In genomic region chr2:219026946-219027345, GRCh38 we compare ENCODE assay signal across 22 cellular contexts. TPM values are rescaled to one million over a fixed set of nuclear protein-coding genes. Genes with fewer than 3 reads are reported as not detected.
DNase-seq lines count a peak whose midpoint lies in the region; ATAC-seq and TF ChIP-seq lines count a peak whose summit lies in the region.
"Had no signal": no experiment of that assay in that cellular context is flagged by ENCODE, and none has a peak within 500 bp of the region (broad histone marks: within the 10 kb centered on the region; RNA-seq: fewer than 3 reads in every experiment).

No MANE protein-coding gene starts in this region.

- H3K27me3 ChIP-seq in dorsolateral prefrontal cortex (peaks cover 0 to 4% (median 0%) of the 10 kb centered on the region in 45 donors), osteoblast (ENCODE audit: insufficient read depth, low read length) (peaks cover 14% of the 10 kb centered on the region)
- H3K27me3 ChIP-seq: BLaER1 treated with 17β-estradiol and CSF1 and Interleukin-3, amounts not matched to agents 10 nM and 100 nM had no signal

- H3K27ac ChIP-seq in angular gyrus (ENCODE audit: low read depth, low read length) (peak overlapping the region; percentile 90), dorsolateral prefrontal cortex (peak overlapping the region; percentile 5 to 99 (median 93)), osteoblast (ENCODE audit: low read depth, low read length) (no peak overlapping the region), temporal lobe (ENCODE audit: low read depth, low read length) (peak overlapping the region; percentile 97)
- H3K27ac ChIP-seq: BLaER1 treated with 17β-estradiol and CSF1 and Interleukin-3, amounts not matched to agents 10 nM and 100 nM had no signal

- H3K36me3 Mint-ChIP-seq in activated T-helper 17 cell treated with anti-CD3 and anti-CD28 coated beads, Interleukin-2, amount 50 U/mL, for 72 hours (ENCODE audit: low read depth): no peaks in the 10 kb centered on the region
- H3K36me3 Mint-ChIP-seq: CD4-positive, CD25-positive, alpha-beta regulatory T cell; CD8-positive, alpha-beta memory T cell; IgD-negative memory B cell had no signal

- no peak overlapping the region for H3K27ac Mint-ChIP-seq in activated T-helper 17 cell treated with anti-CD3 and anti-CD28 coated beads, Interleukin-2, amount 50 U/mL, for 72 hours
- H3K27ac Mint-ChIP-seq: B cell; CD4-positive, CD25-positive, alpha-beta regulatory T cell; CD8-positive, alpha-beta memory T cell; GM23338; IgD-negative memory B cell had no signal

- H3K27me3 Mint-ChIP-seq in activated T-helper 17 cell treated with anti-CD3 and anti-CD28 coated beads, Interleukin-2, amount 50 U/mL, for 72 hours: peaks cover 3% of the 10 kb centered on the region

- TF ChIP-seq CTCF in dorsolateral prefrontal cortex (IDR thresholded peaks at IDR 0.05 in 54 of 56, conservative IDR thresholded peaks at IDR 0.05 in 2 of 56; ENCODE audit: low read depth in 1 of 56, partially characterized antibody in 56 of 56): no peak
- no peak for TF ChIP-seq CTCF in osteoblast (IDR thresholded peaks at IDR 0.05; ENCODE audit: extremely low read depth, low read depth, low read length)
- TF ChIP-seq CTCF in foreskin fibroblast (IDR thresholded peaks at IDR 0.05; ENCODE audit: low read depth, low read length): no peak

- H3K9me3 ChIP-seq in osteoblast (ENCODE audit: low read depth, low read length): no peaks in the 10 kb centered on the region
- H3K9me3 ChIP-seq: BLaER1 treated with 17β-estradiol and CSF1 and Interleukin-3, amounts not matched to agents 10 nM and 100 nM had no signal

- no peaks in the 10 kb centered on the region for H3K9me3 Mint-ChIP-seq in activated T-helper 17 cell treated with anti-CD3 and anti-CD28 coated beads, Interleukin-2, amount 50 U/mL, for 72 hours
- H3K9me3 Mint-ChIP-seq: CD4-positive, CD25-positive, alpha-beta regulatory T cell; CD8-positive, alpha-beta memory T cell; GM23338; IgD-negative memory B cell had no signal

- DNase-seq in dorsolateral prefrontal cortex: peak in 1 of 10 donors; percentile 30
- DNase-seq in osteoblast (ENCODE audit: insufficient read length, low spot score, missing footprints): peak; percentile 11
- no peak for DNase-seq in foreskin fibroblast
- DNase-seq: CD4-positive, CD25-positive, alpha-beta regulatory T cell; CD8-positive, alpha-beta memory T cell; COR-L47; DMS 273 treated with DMSO at 0.1 percent for 48 hours; DMS53; DND-41; EL; HCEC 1CT had no signal

- no peak overlapping the region for H3K4me2 ChIP-seq in osteoblast (ENCODE audit: insufficient read depth, low read length)
- H3K4me2 ChIP-seq: BLaER1 treated with 17β-estradiol and CSF1 and Interleukin-3, amounts not matched to agents 10 nM and 100 nM; GM23338 had no signal

- no peaks in the 10 kb centered on the region for H3K36me3 ChIP-seq in osteoblast (ENCODE audit: insufficient read depth, low read length)
- H3K36me3 ChIP-seq: BLaER1 treated with 17β-estradiol and CSF1 and Interleukin-3, amounts not matched to agents 10 nM and 100 nM had no signal

- intact Hi-C loops in dorsolateral prefrontal cortex (cut with DNase I): loop anchor here in 1 of 2 donors (2.0 kb wide), 1 partner anchor 30 kb away; no protein-coding TSS in a partner anchor

- H3K79me2 ChIP-seq in osteoblast (ENCODE audit: insufficient read depth, low read length): no peaks in the 10 kb centered on the region

- H3K4me3 Mint-ChIP-seq in activated T-helper 17 cell treated with anti-CD3 and anti-CD28 coated beads, Interleukin-2, amount 50 U/mL, for 72 hours: no peak overlapping the region
- H3K4me3 Mint-ChIP-seq: B cell; CD4-positive, CD25-positive, alpha-beta regulatory T cell; CD8-positive, alpha-beta memory T cell; GM23338; IgD-negative memory B cell had no signal

- H3K4me3 ChIP-seq in dorsolateral prefrontal cortex: no peak overlapping the region
- no peak overlapping the region for H3K4me3 ChIP-seq in osteoblast (ENCODE audit: insufficient read depth, low read length)
- H3K4me3 ChIP-seq in foreskin fibroblast (ENCODE audit: low read depth in 1 of 2, low read length in 2 of 2): no peak overlapping the region
- H3K4me3 ChIP-seq: BLaER1 treated with 17β-estradiol and CSF1 and Interleukin-3, amounts not matched to agents 10 nM and 100 nM; GM23338 had no signal

- H4K20me1 ChIP-seq in osteoblast (ENCODE audit: insufficient read depth, low read length): peaks cover 3% of the 10 kb centered on the region

- no peaks in the 10 kb centered on the region for H3K4me1 Mint-ChIP-seq in activated T-helper 17 cell treated with anti-CD3 and anti-CD28 coated beads, Interleukin-2, amount 50 U/mL, for 72 hours
- H3K4me1 Mint-ChIP-seq: B cell; CD8-positive, alpha-beta memory T cell; IgD-negative memory B cell had no signal

- no peaks in the 10 kb centered on the region for H3K4me1 ChIP-seq in osteoblast (ENCODE audit: insufficient read depth, low read length)
- H3K4me1 ChIP-seq: BLaER1 treated with 17β-estradiol and CSF1 and Interleukin-3, amounts not matched to agents 10 nM and 100 nM had no signal

- H2AFZ ChIP-seq in osteoblast (ENCODE audit: low read length): no peak overlapping the region
- H2AFZ ChIP-seq: GM23338 had no signal

- no peak for ATAC-seq in activated T-helper 17 cell treated with anti-CD3 and anti-CD28 coated beads, Interleukin-2, amount 50 U/mL, for 72 hours (replicated peaks)
- no peak for ATAC-seq in GM18520 (IDR thresholded peaks at IDR 0.05; ENCODE audit: unreplicated experiment)
- ATAC-seq: GM23338, HepG2 had no signal

RNA-seq across cellular contexts. Expression of gene CFAP65, which starts 14.4 kb away (rescaled TPM):
- total RNA-seq in dorsolateral prefrontal cortex: 1 to 10 TPM in 109 of 120 experiments, under 1 TPM in 11; 0.48 to 4.0 (median 1.8) TPM
- not detected in 2 replicates for total RNA-seq in osteoblast
- 0.74 TPM for total RNA-seq in temporal lobe
- total RNA-seq in activated T-helper 17 cell treated with anti-CD3 and anti-CD28 coated beads, Interleukin-2, amount 50 U/mL, for 72 hours: not detected
- total RNA-seq: B cell; CD4-positive, CD25-positive, alpha-beta regulatory T cell; CD8-positive, alpha-beta memory T cell; G401; HepG2 had no signal

RNA-seq across cellular contexts. Expression of gene CRYBA2, which starts 33.7 kb away (rescaled TPM):
- total RNA-seq in dorsolateral prefrontal cortex: 1 to 10 TPM in 65 of 120 experiments, under 1 TPM in 14, not detected in 41; 0.57 to 5.4 (median 1.4) TPM
- not detected in 2 replicates for total RNA-seq in osteoblast
- not detected for total RNA-seq in temporal lobe
- total RNA-seq in activated T-helper 17 cell treated with anti-CD3 and anti-CD28 coated beads, Interleukin-2, amount 50 U/mL, for 72 hours: not detected
- total RNA-seq: A172; B cell; CD4-positive, CD25-positive, alpha-beta regulatory T cell; CD8-positive, alpha-beta memory T cell; G401; GM23338; HepG2 had no signal

RNA-seq across cellular contexts. Expression of gene IHH, which starts 33.8 kb away (rescaled TPM):
- total RNA-seq in dorsolateral prefrontal cortex: under 1 TPM in 33 of 120 experiments, not detected in 87; 0.22 to 0.96 (median 0.31) TPM
- total RNA-seq in osteoblast: under 0.01 and 0.29 TPM in 2 replicates
- total RNA-seq in temporal lobe: 0.25 TPM
- total RNA-seq in activated T-helper 17 cell treated with anti-CD3 and anti-CD28 coated beads, Interleukin-2, amount 50 U/mL, for 72 hours: under 1 TPM; 0.28 to 0.29 TPM
- total RNA-seq: CD4-positive, CD25-positive, alpha-beta regulatory T cell; CD8-positive, alpha-beta memory T cell; G401; GM23338 had no signal

RNA-seq across cellular contexts. Expression of gene FEV, which starts 42.0 kb away (rescaled TPM):
- 1 to 10 TPM in 7 of 120 experiments, under 1 TPM in 55, not detected in 58; 0.23 to 2.2 (median 0.44) TPM for total RNA-seq in dorsolateral prefrontal cortex
- not detected in 2 replicates for total RNA-seq in osteoblast
- total RNA-seq in temporal lobe: not detected
- not detected for total RNA-seq in activated T-helper 17 cell treated with anti-CD3 and anti-CD28 coated beads, Interleukin-2, amount 50 U/mL, for 72 hours
- total RNA-seq: A172; B cell; CD4-positive, CD25-positive, alpha-beta regulatory T cell; CD8-positive, alpha-beta memory T cell; G401; GM23338; HepG2 had no signal
